In the genomic region with DNA sequence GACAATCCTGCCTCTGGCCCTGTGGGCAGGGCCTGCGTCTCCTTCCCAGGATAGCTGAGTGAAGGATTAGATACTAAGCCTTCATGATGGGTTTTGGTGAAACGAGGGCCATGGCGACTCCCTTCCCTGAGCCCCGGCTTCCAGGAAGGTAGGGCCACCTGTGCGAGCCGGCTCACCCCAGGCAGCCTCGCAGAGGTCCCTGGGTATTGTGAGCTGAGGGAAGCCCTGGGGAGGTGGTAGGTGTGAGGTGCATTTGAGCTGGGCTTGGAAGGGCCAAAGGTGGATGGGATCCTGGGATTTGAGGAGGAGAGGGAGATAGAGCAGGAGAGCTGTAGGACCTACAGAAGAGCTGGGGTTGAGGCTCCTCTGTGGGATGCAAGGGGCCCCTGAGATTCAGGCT, we compare ENCODE assay signal across 1 cellular context.
TF ChIP-seq lines count a peak whose summit lies in the region.

No MANE protein-coding gene starts in this region.

TF ChIP-seq in IMR-90, 13 proteins besides CTCF, POLR2A, EP300 and RAD21:
- TF ChIP-seq MAZ (IDR thresholded peaks at IDR 0.05; ENCODE audit: borderline replicate concordance, low read depth, low read length), result no peak
- TF ChIP-seq CHD1 (IDR thresholded peaks at IDR 0.05; ENCODE audit: low read depth, low read length), result no peak
TF ChIP-seq in IMR-90: peak in this region for 0.
